25 cellular contexts compared by ENCODE assay signal in genomic region chr19:6156033-6156432, GRCh38. TPM values are rescaled to one million over a fixed set of nuclear protein-coding genes. Genes with fewer than 3 reads are reported as not detected.
DNase-seq lines count a peak whose midpoint lies in the region; ATAC-seq, FAIRE-seq and TF ChIP-seq lines count a peak whose summit lies in the region.
"Had no signal": no experiment of that assay in that cellular context is flagged by ENCODE, and none has a peak within 500 bp of the region (broad histone marks: within the 10 kb centered on the region; RNA-seq: fewer than 3 reads in every experiment).

No MANE protein-coding gene starts in this region.

- 0% methylated on average over 2 of the region's 2 CpGs for WGBS in K562 (ENCODE audit: insufficient coverage, low coverage, missing lambda C conversion rate)
- WGBS in neuronal stem cell (ENCODE audit: extremely low coverage in 2 of 2, insufficient read length in 2 of 2, insufficient replicate concordance in 1 of 2), 2 donors: no CpG with 5 or more reads among the region's 2 CpGs

- POLR2A ChIA-PET in HEK293 (lab: Yijun Ruan, JAX): no interaction called here
- POLR2A ChIA-PET in K562 (lab: Yijun Ruan, JAX): no interaction called here

- H2AFZ ChIP-seq in K562 (ENCODE audit: low read depth, low read length) (no peak overlapping the region), neuronal stem cell (ENCODE audit: low read length) (no peak overlapping the region)

- H3K9me1 ChIP-seq in K562 (ENCODE audit: control insufficient read depth, insufficient read depth, low read length): no peaks in the 10 kb centered on the region

- H2BK120ac ChIP-seq in neuronal stem cell (ENCODE audit: low read depth, low read length): no peak overlapping the region

- BruUV-seq in K562 (replicated peaks; lab: Mats Ljungman, UMichigan): no TSS peak

- H4K8ac ChIP-seq in neuronal stem cell (ENCODE audit: low read depth, low read length): no peak overlapping the region

- H2AK5ac ChIP-seq in neuronal stem cell (ENCODE audit: low read depth, low read length): no peak overlapping the region

- no peak overlapping the region for H3K23ac ChIP-seq in neuronal stem cell (ENCODE audit: low read depth, low read length, poor library complexity)

- no peak overlapping the region for H3K18ac ChIP-seq in neuronal stem cell (ENCODE audit: low read length)

- no peak overlapping the region for H2BK5ac ChIP-seq in neuronal stem cell (ENCODE audit: low read length)

- no peak for TF ChIP-seq POLR2A in K562 (conservative IDR thresholded peaks at IDR 0.05)

- H2BK15ac ChIP-seq in neuronal stem cell (ENCODE audit: low read length): no peak overlapping the region

- H3K14ac ChIP-seq in neuronal stem cell (ENCODE audit: low read length): no peak overlapping the region

- H3K27ac ChIP-seq in HEK293 (ENCODE audit: extremely low read depth, low read depth, low read length) (no peak overlapping the region), K562 (ENCODE audit: extremely low read depth, low read depth, low read length) (no peak overlapping the region), neuronal stem cell (replicated peaks; ENCODE audit: low read length) (no peak overlapping the region)
- H3K27ac ChIP-seq: BLaER1 had no signal

- FAIRE-seq in K562 (lab: Jason Lieb, UNC): no peak
- FAIRE-seq: A204.1, D721Med, G401.6, GM12891, GM19239 had no signal

- CTCF ChIA-PET in HEK293 (lab: Yijun Ruan, JAX): interaction anchor here (0.9 to 1.2 kb wide), 2 partner anchors 10 to 31 kb away, joined by 3 to 5 read pairs; no protein-coding TSS in a partner anchor
- CTCF ChIA-PET in K562 (lab: Yijun Ruan, JAX; ENCODE audit: low intra/inter-chr PET ratio): no interaction called here

- no peaks in the 10 kb centered on the region for H3K79me2 ChIP-seq in K562 (ENCODE audit: control insufficient read depth, insufficient read depth, low read length)

- H3K4me3 ChIP-seq in HEK293 (ENCODE audit: low read depth, low read length) (no peak overlapping the region), K562 (no peak overlapping the region), neuronal stem cell (ENCODE audit: low read length in 2 of 2) (no peak overlapping the region)
- H3K4me3 ChIP-seq: BLaER1 had no signal

- H2BK12ac ChIP-seq in neuronal stem cell (ENCODE audit: low read length): no peak overlapping the region

- H3K9ac ChIP-seq in K562 (ENCODE audit: insufficient read depth in 1 of 2, low read depth in 2 of 2, low read length in 2 of 2) (no peak overlapping the region), neuronal stem cell (ENCODE audit: low read depth, low read length, poor library complexity) (no peak overlapping the region)
- H3K9ac ChIP-seq: BLaER1 had no signal

- no peak for TF ChIP-seq EP300 in K562 (IDR thresholded peaks at IDR 0.05; ENCODE audit: low read length)

- ATAC-seq in K562: no peak
- ATAC-seq: CD8-positive, alpha-beta T cell had no signal

- intact Hi-C loops in K562 (cut with micrococcal nuclease): no loop called here

- DNase-seq in CD1c-positive myeloid dendritic cell (ENCODE audit: extremely low spot score): peak; percentile 8
- DNase-seq in K562 (ENCODE audit: extremely low read depth in 1 of 4, low spot score in 3 of 4): no peak
- DNase-seq in mucosa of gallbladder (ENCODE audit: low spot score): no peak
- DNase-seq in ecto neural progenitor cell (ENCODE audit: low spot score): no peak
- no peak for DNase-seq in neuronal stem cell (ENCODE audit: low spot score)
- DNase-seq: 8988T; ACHN; BE2C; C1 segment of cervical spinal cord; Caco-2; Calu3; CD4-positive, alpha-beta T cell; CD8-positive, alpha-beta T cell; DMS79 treated with DMSO at 0.1 percent for 48 hours; GF-D8 had no signal

- no peaks in the 10 kb centered on the region for H3K27me3 ChIP-seq in K562 (ENCODE audit: control insufficient read depth in 2 of 2, insufficient read depth in 2 of 2, low read length in 2 of 2)
- no peaks in the 10 kb centered on the region for H3K27me3 ChIP-seq in neuronal stem cell (ENCODE audit: control insufficient read depth in 3 of 3, insufficient read depth in 3 of 3, low read depth in 1 of 3, low read length in 3 of 3)
- H3K27me3 ChIP-seq: BE2C, BLaER1 had no signal

- H3K36me3 ChIP-seq in HEK293 (ENCODE audit: control insufficient read depth in 2 of 2, insufficient read depth in 1 of 2, low read length in 2 of 2) (no peaks in the 10 kb centered on the region), K562 (ENCODE audit: control insufficient read depth, insufficient read depth, low read length) (no peaks in the 10 kb centered on the region), neuronal stem cell (replicated peaks in 1 of 2; ENCODE audit: control insufficient read depth in 2 of 2, insufficient read depth in 2 of 2, low read length in 2 of 2) (no peaks in the 10 kb centered on the region)
- H3K36me3 ChIP-seq: BE2C, BLaER1 had no signal

- TF ChIP-seq CTCF in HEK293 (tag by site-specific recombination; IDR thresholded peaks at IDR 0.05) (no peak), K562 (IDR thresholded peaks at IDR 0.05 in 2 of 3, conservative IDR thresholded peaks at IDR 0.05 in 1 of 3; ENCODE audit: insufficient read depth in 2 of 3, low read depth in 1 of 3, low read length in 3 of 3) (no peak)

- H3K9me3 ChIP-seq in HEK293 (ENCODE audit: control insufficient read depth, insufficient read depth, low read depth, low read length): no peaks in the 10 kb centered on the region
- no peaks in the 10 kb centered on the region for H3K9me3 ChIP-seq in K562 (replicated peaks; ENCODE audit: control insufficient read depth, insufficient read depth, low read depth, low read length)
- H3K9me3 ChIP-seq in neuronal stem cell (replicated peaks in 1 of 2; ENCODE audit: control insufficient read depth in 2 of 2, insufficient read depth in 1 of 2, low read depth in 1 of 2, low read length in 2 of 2): peaks cover 0 to 6% of the 10 kb centered on the region in 2 donors
- H3K9me3 ChIP-seq: BE2C, Caco-2 had no signal

- no peaks in the 10 kb centered on the region for H4K20me1 ChIP-seq in K562 (replicated peaks; ENCODE audit: control insufficient read depth, insufficient read depth, low read length)
- H4K20me1 ChIP-seq: BLaER1 had no signal

- H3K79me1 ChIP-seq in neuronal stem cell (ENCODE audit: low read depth, low read length): no peaks in the 10 kb centered on the region

- no peak overlapping the region for H4K91ac ChIP-seq in neuronal stem cell (ENCODE audit: low read depth, low read length, poor library complexity)

- no peaks in the 10 kb centered on the region for H3K4me1 ChIP-seq in HEK293 (ENCODE audit: control insufficient read depth, insufficient read depth, low read length)
- no peaks in the 10 kb centered on the region; a peak in 1 of 5 replicates for H3K4me1 ChIP-seq in K562 (replicated peaks in 1 of 2; ENCODE audit: control insufficient read depth in 2 of 2, insufficient read depth in 2 of 2, low read length in 2 of 2)
- no peaks in the 10 kb centered on the region for H3K4me1 ChIP-seq in neuronal stem cell (ENCODE audit: control insufficient read depth in 2 of 2, insufficient read depth in 1 of 2, low read depth in 1 of 2, low read length in 2 of 2)
- H3K4me1 ChIP-seq: BE2C, Caco-2 had no signal

- H3K4ac ChIP-seq in neuronal stem cell (ENCODE audit: low read length): no peak overlapping the region

- H3K4me2 ChIP-seq in K562 (ENCODE audit: insufficient read depth, low read length) (no peak overlapping the region), neuronal stem cell (ENCODE audit: insufficient read depth, low read length, poor library complexity, severe bottlenecking) (no peak overlapping the region)
- H3K4me2 ChIP-seq: BLaER1 had no signal

- TF ChIP-seq RAD21 in K562 (CRISPR knock-in tag; conservative IDR thresholded peaks at IDR 0.05 in 1 of 2, IDR thresholded peaks at IDR 0.05 in 1 of 2): no peak

- in situ Hi-C loops in K562 (cut with MboI): no loop called here

RNA-seq across cellular contexts. Expression of gene ACSBG2, which starts 20.6 kb away (rescaled TPM):
- total RNA-seq in K562 (2011; cell fraction: chromatin; rRNA removed; ENCODE audit: low replicate concordance): not detected in 2 replicates
- total RNA-seq in K562 (2011; cell fraction: nucleolus; rRNA removed): not detected in 2 replicates
- not detected in 2 replicates for total RNA-seq in K562 (2011; cell fraction: nucleoplasm; rRNA removed)
- total RNA-seq in K562 (2014; rRNA removed): not detected in 2 replicates
- 0.07 TPM in 1 of 2 replicates, not detected in the other for total RNA-seq in K562 (2014; rRNA removed; fragmentation: Illumina TruSeq; extraction: Trizol)
- total RNA-seq in K562 (2015; rRNA removed; fragmentation: Illumina TruSeq; extraction: Trizol): 0.11 TPM in 1 of 2 replicates, not detected in the other
- total RNA-seq in K562 (2021): 0.11 TPM in 1 of 2 replicates, not detected in the other
- polyA plus RNA-seq in K562 (2011; rRNA removed): not detected in 2 replicates
- polyA plus RNA-seq in K562 (2011; cell fraction: cytosol; rRNA removed): not detected in 2 replicates
- polyA plus RNA-seq in K562 (2011; cell fraction: nucleus; rRNA removed): 0.10 TPM in 1 of 2 replicates, not detected in the other
- 0.17 and 0.44 TPM in 2 replicates for polyA plus RNA-seq in K562 (2012)
- not detected in 2 replicates for polyA plus RNA-seq in K562 (2014; fragmentation: Illumina TruSeq; extraction: Trizol)
- polyA plus RNA-seq in K562 (2014; fragmentation: Nextera tagmentation; extraction: Ambion mirVana): under 1 TPM in 1 of 2 experiments, not detected in 1; 0.11 TPM
- polyA plus RNA-seq in K562 (2014; rRNA removed): 0.08 TPM in 1 of 2 replicates, not detected in the other
- polyA minus RNA-seq in K562 (2011; rRNA and poly(A)+ RNA removed): 0.14 and 0.51 TPM in 2 replicates
- not detected in 2 replicates for polyA minus RNA-seq in K562 (2011; cell fraction: cytosol; rRNA and poly(A)+ RNA removed)
- not detected in 2 replicates for polyA minus RNA-seq in K562 (2011; cell fraction: nucleus; rRNA and poly(A)+ RNA removed)
- not detected for total RNA-seq in mucosa of gallbladder
- polyA plus RNA-seq in neuronal stem cell (2013, experiment 1 of 2): not detected
- polyA plus RNA-seq in neuronal stem cell (2013, experiment 2 of 2): not detected
- total RNA-seq: A673; Caco-2; Calu3; CD4-positive, alpha-beta T cell; CD8-positive, alpha-beta T cell had no signal
- polyA plus RNA-seq: AG04450, CD14-positive monocyte had no signal

RNA-seq across cellular contexts. Expression of gene RFX2, which starts 45.7 kb away (rescaled TPM):
- 29.2 and 31.8 TPM in 2 replicates for total RNA-seq in K562 (2011; cell fraction: chromatin; rRNA removed; ENCODE audit: low replicate concordance)
- 18.3 and 22.4 TPM in 2 replicates for total RNA-seq in K562 (2011; cell fraction: nucleolus; rRNA removed)
- 18.6 and 20.1 TPM in 2 replicates for total RNA-seq in K562 (2011; cell fraction: nucleoplasm; rRNA removed)
- total RNA-seq in K562 (2014; rRNA removed) (18.7 and 24.0 TPM in 2 replicates), K562 (2014; rRNA removed; fragmentation: Illumina TruSeq; extraction: Trizol) (4.4 and 5.3 TPM in 2 replicates), K562 (2015; rRNA removed; fragmentation: Illumina TruSeq; extraction: Trizol) (7.4 and 7.6 TPM in 2 replicates), K562 (2021) (18.3 and 18.9 TPM in 2 replicates), mucosa of gallbladder (8.6 TPM)
- polyA plus RNA-seq in K562 (2011; rRNA removed) (8.7 and 9.8 TPM in 2 replicates), K562 (2014; fragmentation: Illumina TruSeq; extraction: Trizol) (9.4 and 11.3 TPM in 2 replicates), K562 (2014; fragmentation: Nextera tagmentation; extraction: Ambion mirVana) (1 to 10 TPM; 3.6 to 4.4 TPM), K562 (2014; rRNA removed) (11.1 and 11.4 TPM in 2 replicates)
- 14.8 and 32.1 TPM in 2 replicates for polyA plus RNA-seq in K562 (2011; cell fraction: cytosol; rRNA removed)
- polyA plus RNA-seq in K562 (2011; cell fraction: nucleus; rRNA removed): 20.8 and 44.3 TPM in 2 replicates
- 10.9 and 12.9 TPM in 2 replicates for polyA plus RNA-seq in K562 (2012)
- polyA minus RNA-seq in K562 (2011; rRNA and poly(A)+ RNA removed): 8.9 and 11.7 TPM in 2 replicates
- polyA minus RNA-seq in K562 (2011; cell fraction: cytosol; rRNA and poly(A)+ RNA removed): 10.7 and 12.8 TPM in 2 replicates
- polyA minus RNA-seq in K562 (2011; cell fraction: nucleus; rRNA and poly(A)+ RNA removed): 9.2 and 11.2 TPM in 2 replicates
- polyA plus RNA-seq in neuronal stem cell (2013, experiment 1 of 2): 9.4 TPM
- 11.1 TPM for polyA plus RNA-seq in neuronal stem cell (2013, experiment 2 of 2)
